In genomic region chr4:58983887-58984286, GRCh38 we compare ENCODE assay signal across 30 cellular contexts.
A peak's percentile ranks its signal among the peaks of the same experiment; 100 is the strongest.
DNase-seq lines count a peak whose midpoint lies in the region; ATAC-seq, FAIRE-seq and TF ChIP-seq lines count a peak whose summit lies in the region.
"Had no signal": no experiment of that assay in that cellular context is flagged by ENCODE, and none has a peak within 500 bp of the region (broad histone marks: within the 10 kb centered on the region; RNA-seq: fewer than 3 reads in every experiment).

No MANE protein-coding gene starts in this region.

- ATAC-seq in RWPE2 (ENCODE audit: low read depth) = peak; percentile 85
- ATAC-seq in HG02678 (IDR thresholded peaks at IDR 0.05; ENCODE audit: unreplicated experiment) = no peak
- ATAC-seq: A549, T-helper 17 cell had no signal

- H3K4me1 ChIP-seq in RWPE2 (ENCODE audit: insufficient read depth, poor library complexity, severe bottlenecking) (peaks cover 5% of the 10 kb centered on the region), keratinocyte (ENCODE audit: control insufficient read depth, extremely low read depth, insufficient read depth, low read length) (no peaks in the 10 kb centered on the region)
- H3K4me1 ChIP-seq: A549, Caco-2 had no signal

- H3K79me2 ChIP-seq in keratinocyte (ENCODE audit: control insufficient read depth, insufficient read depth, low read length) = no peaks in the 10 kb centered on the region

- H3K27ac ChIP-seq in RWPE2 (ENCODE audit: poor library complexity, severe bottlenecking) (peak overlapping the region; percentile 23), keratinocyte (ENCODE audit: control insufficient read depth, insufficient read depth, low read length) (peak overlapping the region; percentile 43)
- H3K27ac ChIP-seq: A549, PC-9, SK-N-MC had no signal

- H3K27me3 ChIP-seq in RWPE2 (ENCODE audit: insufficient read depth, poor library complexity, severe bottlenecking) (no peaks in the 10 kb centered on the region), keratinocyte (ENCODE audit: control insufficient read depth, extremely low read depth, insufficient read depth, low read length) (no peaks in the 10 kb centered on the region)
- H3K27me3 ChIP-seq: MG63 had no signal

- dilution Hi-C loops in keratinocyte (cut with MboI; ENCODE audit: extremely low pct_ligation_motif_present, low sequenced_read_pairs) = no loop called here

- H3K4me3 ChIP-seq in RWPE2 (ENCODE audit: severe bottlenecking) (no peak overlapping the region), keratinocyte (ENCODE audit: control insufficient read depth in 2 of 3, extremely low read depth in 1 of 3, insufficient read depth in 2 of 3, low read depth in 1 of 3, low read length in 3 of 3) (no peak overlapping the region)
- H3K4me3 ChIP-seq: A549, MG63, PC-9, SK-N-MC had no signal

- no peak overlapping the region for H3K9ac ChIP-seq in keratinocyte (ENCODE audit: control insufficient read depth, extremely low read depth, insufficient read depth, low read length)

- DNase-seq in D721Med (ENCODE audit: insufficient read length, low spot score) = no peak
- peak; percentile 35 for DNase-seq in HPDE6-E6E7 (ENCODE audit: extremely low spot score)
- no peak for DNase-seq in RWPE2 (ENCODE audit: low spot score)
- no peak for DNase-seq in keratinocyte (ENCODE audit: low read depth, low spot score)
- DNase-seq in NCI-H345 treated with DMSO at 0.1 percent for 48 hours (lab: John Stamatoyannopoulos, UW; ENCODE audit: unreplicated experiment) = no peak
- DNase-seq in GM10266 (ENCODE audit: extremely low spot score) = no peak
- DNase-seq: C1 segment of cervical spinal cord; Caco-2; CD4-positive, alpha-beta memory T cell; DMS 273 treated with DMSO at 0.1 percent for 48 hours; DMS79; EL; GF-D8; H7; IMR-90; KG1; MG63; NCI-H2029 treated with DMSO at 0.1 percent for 48 hours; NCI-H2171; NCI-H345; NCI-H524; NCI-H748 treated with DMSO at 0.1 percent for 48 hours; NK-92 treated with Interleukin-12 subunit alpha and Interleukin-12 subunit beta, amount 100 ng/mL, for 24 hours; PC-9; SHP77; T-helper 17 cell had no signal

- TF ChIP-seq CTCF in D721Med (IDR thresholded peaks at IDR 0.05; ENCODE audit: insufficient read depth, missing control alignments) = no peak
- TF ChIP-seq CTCF in RWPE2 (IDR thresholded peaks at IDR 0.05; ENCODE audit: poor library complexity, severe bottlenecking) = no peak
- no peak for TF ChIP-seq CTCF in keratinocyte (optimal IDR thresholded peaks at IDR 0.05 in 1 of 3, IDR thresholded peaks at IDR 0.05 in 1 of 3, conservative IDR thresholded peaks at IDR 0.05 in 1 of 3; ENCODE audit: extremely low read depth in 1 of 3, insufficient read depth in 2 of 3, low read length in 3 of 3)
- no peak for TF ChIP-seq CTCF in GM10266 (IDR thresholded peaks at IDR 0.05; ENCODE audit: control insufficient read depth, insufficient read depth, low read depth, missing control alignments)

- H3K9me1 ChIP-seq in keratinocyte (ENCODE audit: control insufficient read depth, extremely low read depth, insufficient read depth, low read length) = no peaks in the 10 kb centered on the region

- no peaks in the 10 kb centered on the region for H3K9me3 ChIP-seq in RWPE2 (ENCODE audit: severe bottlenecking)
- no peaks in the 10 kb centered on the region for H3K9me3 ChIP-seq in keratinocyte (ENCODE audit: control insufficient read depth, low read depth, low read length)
- H3K9me3 ChIP-seq: A549, Caco-2, MG63 had no signal

- H3K36me3 ChIP-seq in RWPE2 (ENCODE audit: low read depth) (no peaks in the 10 kb centered on the region), keratinocyte (ENCODE audit: control insufficient read depth in 2 of 2, extremely low read depth in 1 of 2, insufficient read depth in 2 of 2, low read length in 2 of 2) (no peaks in the 10 kb centered on the region)
- H3K36me3 ChIP-seq: MG63 had no signal

- no peaks in the 10 kb centered on the region for H4K20me1 ChIP-seq in keratinocyte (ENCODE audit: control insufficient read depth, extremely low read depth, insufficient read depth, low read length)

- peak overlapping the region; percentile 24 for H2AFZ ChIP-seq in keratinocyte (ENCODE audit: control insufficient read depth, low read length)
- H2AFZ ChIP-seq: PC-9 had no signal

- peak; percentile 97 for FAIRE-seq in D721Med (lab: Jason Lieb, UNC)
- no peak for FAIRE-seq in keratinocyte (lab: Jason Lieb, UNC)
- FAIRE-seq: A549, GM12892 had no signal

- no peak overlapping the region for H3K4me2 ChIP-seq in keratinocyte (ENCODE audit: control insufficient read depth, extremely low read depth, insufficient read depth, low read depth, low read length)
- H3K4me2 ChIP-seq: A549, PC-9 had no signal
